ENCODE assay signal across 2 cellular contexts in the genomic region with DNA sequence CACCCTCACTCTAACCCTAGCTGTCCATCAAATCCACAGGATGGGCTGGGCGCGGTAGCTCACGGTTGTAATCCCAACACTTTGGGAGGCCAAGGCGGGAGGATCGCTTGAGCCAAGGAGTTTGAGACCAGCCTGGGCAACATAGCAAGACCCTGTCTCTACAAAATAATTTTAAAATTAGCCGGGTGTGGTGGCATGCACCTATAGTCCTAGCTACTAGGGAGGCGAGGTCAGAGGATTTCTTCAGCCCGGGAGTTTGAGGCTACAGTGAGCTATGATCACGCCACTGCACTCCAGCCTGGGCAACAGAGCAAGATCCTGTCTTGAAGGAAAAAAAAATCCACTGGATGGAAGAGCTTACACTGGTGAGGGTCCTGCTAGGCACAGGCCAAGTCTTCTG.
TF ChIP-seq lines count a peak whose summit lies in the region.

No MANE protein-coding gene starts in this region.

TF ChIP-seq in K562, 482 proteins besides CTCF, POLR2A, EP300 and RAD21:
- TF ChIP-seq PKNOX1 (IDR thresholded peaks at IDR 0.05) = 0 out of 2 replicates have a peak, but pooled peaks have one; percentile 14
- TF ChIP-seq ZNF121 (CRISPR knock-in tag; conservative IDR thresholded peaks at IDR 0.05) = peak; percentile 82
- peak; percentile 14 for TF ChIP-seq RBM25 (IDR thresholded peaks at IDR 0.05; ENCODE audit: low read depth, low read length, severe bottlenecking)

TF ChIP-seq in HepG2, 621 proteins besides CTCF, POLR2A, EP300 and RAD21:
- TF ChIP-seq ZNF121 (CRISPR knock-in tag; IDR thresholded peaks at IDR 0.05) (peak; percentile 94), RBM22 (optimal IDR thresholded peaks at IDR 0.05; ENCODE audit: low read length) (peak; percentile 43), ZNF770 (CRISPR knock-in tag; IDR thresholded peaks at IDR 0.05) (peak; percentile 27; the same call in 1 of the 2 replicates)
- TF ChIP-seq, protein P1, sequence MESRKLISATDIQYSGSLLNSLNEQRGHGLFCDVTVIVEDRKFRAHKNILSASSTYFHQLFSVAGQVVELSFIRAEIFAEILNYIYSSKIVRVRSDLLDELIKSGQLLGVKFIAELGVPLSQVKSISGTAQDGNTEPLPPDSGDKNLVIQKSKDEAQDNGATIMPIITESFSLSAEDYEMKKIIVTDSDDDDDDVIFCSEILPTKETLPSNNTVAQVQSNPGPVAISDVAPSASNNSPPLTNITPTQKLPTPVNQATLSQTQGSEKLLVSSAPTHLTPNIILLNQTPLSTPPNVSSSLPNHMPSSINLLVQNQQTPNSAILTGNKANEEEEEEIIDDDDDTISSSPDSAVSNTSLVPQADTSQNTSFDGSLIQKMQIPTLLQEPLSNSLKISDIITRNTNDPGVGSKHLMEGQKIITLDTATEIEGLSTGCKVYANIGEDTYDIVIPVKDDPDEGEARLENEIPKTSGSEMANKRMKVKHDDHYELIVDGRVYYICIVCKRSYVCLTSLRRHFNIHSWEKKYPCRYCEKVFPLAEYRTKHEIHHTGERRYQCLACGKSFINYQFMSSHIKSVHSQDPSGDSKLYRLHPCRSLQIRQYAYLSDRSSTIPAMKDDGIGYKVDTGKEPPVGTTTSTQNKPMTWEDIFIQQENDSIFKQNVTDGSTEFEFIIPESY (CRISPR knock-in tag; IDR thresholded peaks at IDR 0.05) = peak; percentile 75
